1 cellular context compared by ENCODE assay signal in the genomic region with DNA sequence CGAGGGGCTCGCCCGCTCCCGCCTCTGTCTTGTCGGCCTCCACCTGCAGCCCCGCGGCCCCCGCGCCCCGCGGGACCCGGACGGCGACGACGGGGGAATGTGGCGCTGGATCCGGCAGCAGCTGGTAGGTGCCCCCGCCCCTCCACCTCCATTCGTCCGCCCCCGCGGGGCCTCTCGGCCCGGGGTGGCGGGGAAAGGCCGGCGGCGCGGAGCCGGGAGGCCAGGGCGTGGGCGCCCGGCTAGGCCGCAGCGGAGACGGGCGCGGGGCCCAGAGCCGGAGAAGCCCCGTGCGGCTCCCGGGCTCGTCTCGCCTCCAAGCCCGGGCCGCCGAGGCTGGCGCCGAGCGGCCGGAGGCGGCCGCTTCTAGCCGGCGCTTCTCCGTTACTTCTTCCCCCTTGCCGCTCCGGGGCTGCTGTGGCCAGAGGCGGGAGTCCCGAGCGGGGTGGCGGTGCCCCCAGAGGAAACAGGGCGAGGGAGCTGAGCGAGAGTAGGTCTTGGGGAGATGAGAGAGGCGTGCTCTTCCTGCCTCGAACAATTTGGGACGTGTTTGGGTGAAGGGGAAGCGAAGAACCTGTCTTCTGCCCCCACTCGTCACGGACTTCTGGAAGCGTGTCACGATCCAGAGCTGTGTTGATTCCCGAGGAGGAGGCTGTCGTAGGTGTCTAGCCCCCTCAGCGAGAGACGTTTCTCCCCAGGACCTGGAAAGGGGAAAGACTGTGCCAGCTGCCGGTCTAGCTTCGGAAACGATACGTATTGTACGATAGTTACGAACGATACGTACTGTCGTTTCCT.
TF ChIP-seq lines count a peak whose summit lies in the region.

No MANE protein-coding gene starts in this region.

TF ChIP-seq in K562, 482 proteins besides CTCF, POLR2A, EP300 and RAD21 (continued from another document and continues in another):
- TF ChIP-seq, protein P1, sequence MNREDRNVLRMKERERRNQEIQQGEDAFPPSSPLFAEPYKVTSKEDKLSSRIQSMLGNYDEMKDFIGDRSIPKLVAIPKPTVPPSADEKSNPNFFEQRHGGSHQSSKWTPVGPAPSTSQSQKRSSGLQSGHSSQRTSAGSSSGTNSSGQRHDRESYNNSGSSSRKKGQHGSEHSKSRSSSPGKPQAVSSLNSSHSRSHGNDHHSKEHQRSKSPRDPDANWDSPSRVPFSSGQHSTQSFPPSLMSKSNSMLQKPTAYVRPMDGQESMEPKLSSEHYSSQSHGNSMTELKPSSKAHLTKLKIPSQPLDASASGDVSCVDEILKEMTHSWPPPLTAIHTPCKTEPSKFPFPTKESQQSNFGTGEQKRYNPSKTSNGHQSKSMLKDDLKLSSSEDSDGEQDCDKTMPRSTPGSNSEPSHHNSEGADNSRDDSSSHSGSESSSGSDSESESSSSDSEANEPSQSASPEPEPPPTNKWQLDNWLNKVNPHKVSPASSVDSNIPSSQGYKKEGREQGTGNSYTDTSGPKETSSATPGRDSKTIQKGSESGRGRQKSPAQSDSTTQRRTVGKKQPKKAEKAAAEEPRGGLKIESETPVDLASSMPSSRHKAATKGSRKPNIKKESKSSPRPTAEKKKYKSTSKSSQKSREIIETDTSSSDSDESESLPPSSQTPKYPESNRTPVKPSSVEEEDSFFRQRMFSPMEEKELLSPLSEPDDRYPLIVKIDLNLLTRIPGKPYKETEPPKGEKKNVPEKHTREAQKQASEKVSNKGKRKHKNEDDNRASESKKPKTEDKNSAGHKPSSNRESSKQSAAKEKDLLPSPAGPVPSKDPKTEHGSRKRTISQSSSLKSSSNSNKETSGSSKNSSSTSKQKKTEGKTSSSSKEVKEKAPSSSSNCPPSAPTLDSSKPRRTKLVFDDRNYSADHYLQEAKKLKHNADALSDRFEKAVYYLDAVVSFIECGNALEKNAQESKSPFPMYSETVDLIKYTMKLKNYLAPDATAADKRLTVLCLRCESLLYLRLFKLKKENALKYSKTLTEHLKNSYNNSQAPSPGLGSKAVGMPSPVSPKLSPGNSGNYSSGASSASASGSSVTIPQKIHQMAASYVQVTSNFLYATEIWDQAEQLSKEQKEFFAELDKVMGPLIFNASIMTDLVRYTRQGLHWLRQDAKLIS (CRISPR knock-in tag; IDR thresholded peaks at IDR 0.05): no peak
- TF ChIP-seq ZNF586 (CRISPR knock-in tag; conservative IDR thresholded peaks at IDR 0.05) (no peak), TAF9B (IDR thresholded peaks at IDR 0.05; ENCODE audit: partially characterized antibody) (no peak), RBBP5 (IDR thresholded peaks at IDR 0.05; ENCODE audit: borderline replicate concordance, insufficient read depth, low read length, poor library complexity, severe bottlenecking) (peak; percentile 88), RB1 (IDR thresholded peaks at IDR 0.05; ENCODE audit: low read depth) (no peak; the same call in none of the 2 replicates), HNRNPH1 (optimal IDR thresholded peaks at IDR 0.05; ENCODE audit: low read depth, low read length) (no peak), SRSF1 (IDR thresholded peaks at IDR 0.05; ENCODE audit: low read depth, low read length) (no peak), POLR2G (IDR thresholded peaks at IDR 0.05; ENCODE audit: low read depth, low read length) (peak; percentile 76), KLF10 (CRISPR knock-in tag; IDR thresholded peaks at IDR 0.05) (no peak), NR4A1 (CRISPR knock-in tag; IDR thresholded peaks at IDR 0.05) (0 out of 2 replicates have a peak, but pooled peaks have one; percentile 10), NR4A1 (tag; IDR thresholded peaks at IDR 0.05) (0 out of 2 replicates have a peak, but pooled peaks have one; percentile 33), ZNF146 (CRISPR knock-in tag; IDR thresholded peaks at IDR 0.05; ENCODE audit: unreplicated experiment) (no peak), ZNF239 (CRISPR knock-in tag; IDR thresholded peaks at IDR 0.05) (no peak), U2AF1 (optimal IDR thresholded peaks at IDR 0.05; ENCODE audit: low read depth, low read length) (peak; percentile 57), POLR2AphosphoS5 (IDR thresholded peaks at IDR 0.05; ENCODE audit: control insufficient read depth, insufficient read depth, low read depth, low read length) (0 out of 2 replicates have a peak, but pooled peaks have one; percentile 1), SREBF2 (CRISPR knock-in tag; IDR thresholded peaks at IDR 0.05) (no peak), RBFOX2 (IDR thresholded peaks at IDR 0.05; ENCODE audit: low read depth, low read length) (peak; percentile 83), ZNF444 (CRISPR knock-in tag; IDR thresholded peaks at IDR 0.05) (no peak)
- TF ChIP-seq, protein P2, sequence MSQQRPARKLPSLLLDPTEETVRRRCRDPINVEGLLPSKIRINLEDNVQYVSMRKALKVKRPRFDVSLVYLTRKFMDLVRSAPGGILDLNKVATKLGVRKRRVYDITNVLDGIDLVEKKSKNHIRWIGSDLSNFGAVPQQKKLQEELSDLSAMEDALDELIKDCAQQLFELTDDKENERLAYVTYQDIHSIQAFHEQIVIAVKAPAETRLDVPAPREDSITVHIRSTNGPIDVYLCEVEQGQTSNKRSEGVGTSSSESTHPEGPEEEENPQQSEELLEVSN (IDR thresholded peaks at IDR 0.05; ENCODE audit: borderline replicate concordance in 1 of 2, extremely low read depth in 1 of 2, insufficient read depth in 1 of 2, insufficient read length in 1 of 2, low read depth in 1 of 2, low read length in 1 of 2, poor library complexity in 1 of 2, severe bottlenecking in 1 of 2): peak in 1 of 2 experiments; percentile 57
- TF ChIP-seq, protein P3, sequence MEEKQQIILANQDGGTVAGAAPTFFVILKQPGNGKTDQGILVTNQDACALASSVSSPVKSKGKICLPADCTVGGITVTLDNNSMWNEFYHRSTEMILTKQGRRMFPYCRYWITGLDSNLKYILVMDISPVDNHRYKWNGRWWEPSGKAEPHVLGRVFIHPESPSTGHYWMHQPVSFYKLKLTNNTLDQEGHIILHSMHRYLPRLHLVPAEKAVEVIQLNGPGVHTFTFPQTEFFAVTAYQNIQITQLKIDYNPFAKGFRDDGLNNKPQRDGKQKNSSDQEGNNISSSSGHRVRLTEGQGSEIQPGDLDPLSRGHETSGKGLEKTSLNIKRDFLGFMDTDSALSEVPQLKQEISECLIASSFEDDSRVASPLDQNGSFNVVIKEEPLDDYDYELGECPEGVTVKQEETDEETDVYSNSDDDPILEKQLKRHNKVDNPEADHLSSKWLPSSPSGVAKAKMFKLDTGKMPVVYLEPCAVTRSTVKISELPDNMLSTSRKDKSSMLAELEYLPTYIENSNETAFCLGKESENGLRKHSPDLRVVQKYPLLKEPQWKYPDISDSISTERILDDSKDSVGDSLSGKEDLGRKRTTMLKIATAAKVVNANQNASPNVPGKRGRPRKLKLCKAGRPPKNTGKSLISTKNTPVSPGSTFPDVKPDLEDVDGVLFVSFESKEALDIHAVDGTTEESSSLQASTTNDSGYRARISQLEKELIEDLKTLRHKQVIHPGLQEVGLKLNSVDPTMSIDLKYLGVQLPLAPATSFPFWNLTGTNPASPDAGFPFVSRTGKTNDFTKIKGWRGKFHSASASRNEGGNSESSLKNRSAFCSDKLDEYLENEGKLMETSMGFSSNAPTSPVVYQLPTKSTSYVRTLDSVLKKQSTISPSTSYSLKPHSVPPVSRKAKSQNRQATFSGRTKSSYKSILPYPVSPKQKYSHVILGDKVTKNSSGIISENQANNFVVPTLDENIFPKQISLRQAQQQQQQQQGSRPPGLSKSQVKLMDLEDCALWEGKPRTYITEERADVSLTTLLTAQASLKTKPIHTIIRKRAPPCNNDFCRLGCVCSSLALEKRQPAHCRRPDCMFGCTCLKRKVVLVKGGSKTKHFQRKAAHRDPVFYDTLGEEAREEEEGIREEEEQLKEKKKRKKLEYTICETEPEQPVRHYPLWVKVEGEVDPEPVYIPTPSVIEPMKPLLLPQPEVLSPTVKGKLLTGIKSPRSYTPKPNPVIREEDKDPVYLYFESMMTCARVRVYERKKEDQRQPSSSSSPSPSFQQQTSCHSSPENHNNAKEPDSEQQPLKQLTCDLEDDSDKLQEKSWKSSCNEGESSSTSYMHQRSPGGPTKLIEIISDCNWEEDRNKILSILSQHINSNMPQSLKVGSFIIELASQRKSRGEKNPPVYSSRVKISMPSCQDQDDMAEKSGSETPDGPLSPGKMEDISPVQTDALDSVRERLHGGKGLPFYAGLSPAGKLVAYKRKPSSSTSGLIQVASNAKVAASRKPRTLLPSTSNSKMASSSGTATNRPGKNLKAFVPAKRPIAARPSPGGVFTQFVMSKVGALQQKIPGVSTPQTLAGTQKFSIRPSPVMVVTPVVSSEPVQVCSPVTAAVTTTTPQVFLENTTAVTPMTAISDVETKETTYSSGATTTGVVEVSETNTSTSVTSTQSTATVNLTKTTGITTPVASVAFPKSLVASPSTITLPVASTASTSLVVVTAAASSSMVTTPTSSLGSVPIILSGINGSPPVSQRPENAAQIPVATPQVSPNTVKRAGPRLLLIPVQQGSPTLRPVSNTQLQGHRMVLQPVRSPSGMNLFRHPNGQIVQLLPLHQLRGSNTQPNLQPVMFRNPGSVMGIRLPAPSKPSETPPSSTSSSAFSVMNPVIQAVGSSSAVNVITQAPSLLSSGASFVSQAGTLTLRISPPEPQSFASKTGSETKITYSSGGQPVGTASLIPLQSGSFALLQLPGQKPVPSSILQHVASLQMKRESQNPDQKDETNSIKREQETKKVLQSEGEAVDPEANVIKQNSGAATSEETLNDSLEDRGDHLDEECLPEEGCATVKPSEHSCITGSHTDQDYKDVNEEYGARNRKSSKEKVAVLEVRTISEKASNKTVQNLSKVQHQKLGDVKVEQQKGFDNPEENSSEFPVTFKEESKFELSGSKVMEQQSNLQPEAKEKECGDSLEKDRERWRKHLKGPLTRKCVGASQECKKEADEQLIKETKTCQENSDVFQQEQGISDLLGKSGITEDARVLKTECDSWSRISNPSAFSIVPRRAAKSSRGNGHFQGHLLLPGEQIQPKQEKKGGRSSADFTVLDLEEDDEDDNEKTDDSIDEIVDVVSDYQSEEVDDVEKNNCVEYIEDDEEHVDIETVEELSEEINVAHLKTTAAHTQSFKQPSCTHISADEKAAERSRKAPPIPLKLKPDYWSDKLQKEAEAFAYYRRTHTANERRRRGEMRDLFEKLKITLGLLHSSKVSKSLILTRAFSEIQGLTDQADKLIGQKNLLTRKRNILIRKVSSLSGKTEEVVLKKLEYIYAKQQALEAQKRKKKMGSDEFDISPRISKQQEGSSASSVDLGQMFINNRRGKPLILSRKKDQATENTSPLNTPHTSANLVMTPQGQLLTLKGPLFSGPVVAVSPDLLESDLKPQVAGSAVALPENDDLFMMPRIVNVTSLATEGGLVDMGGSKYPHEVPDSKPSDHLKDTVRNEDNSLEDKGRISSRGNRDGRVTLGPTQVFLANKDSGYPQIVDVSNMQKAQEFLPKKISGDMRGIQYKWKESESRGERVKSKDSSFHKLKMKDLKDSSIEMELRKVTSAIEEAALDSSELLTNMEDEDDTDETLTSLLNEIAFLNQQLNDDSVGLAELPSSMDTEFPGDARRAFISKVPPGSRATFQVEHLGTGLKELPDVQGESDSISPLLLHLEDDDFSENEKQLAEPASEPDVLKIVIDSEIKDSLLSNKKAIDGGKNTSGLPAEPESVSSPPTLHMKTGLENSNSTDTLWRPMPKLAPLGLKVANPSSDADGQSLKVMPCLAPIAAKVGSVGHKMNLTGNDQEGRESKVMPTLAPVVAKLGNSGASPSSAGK (IDR thresholded peaks at IDR 0.05): no peak
- TF ChIP-seq, protein P4, sequence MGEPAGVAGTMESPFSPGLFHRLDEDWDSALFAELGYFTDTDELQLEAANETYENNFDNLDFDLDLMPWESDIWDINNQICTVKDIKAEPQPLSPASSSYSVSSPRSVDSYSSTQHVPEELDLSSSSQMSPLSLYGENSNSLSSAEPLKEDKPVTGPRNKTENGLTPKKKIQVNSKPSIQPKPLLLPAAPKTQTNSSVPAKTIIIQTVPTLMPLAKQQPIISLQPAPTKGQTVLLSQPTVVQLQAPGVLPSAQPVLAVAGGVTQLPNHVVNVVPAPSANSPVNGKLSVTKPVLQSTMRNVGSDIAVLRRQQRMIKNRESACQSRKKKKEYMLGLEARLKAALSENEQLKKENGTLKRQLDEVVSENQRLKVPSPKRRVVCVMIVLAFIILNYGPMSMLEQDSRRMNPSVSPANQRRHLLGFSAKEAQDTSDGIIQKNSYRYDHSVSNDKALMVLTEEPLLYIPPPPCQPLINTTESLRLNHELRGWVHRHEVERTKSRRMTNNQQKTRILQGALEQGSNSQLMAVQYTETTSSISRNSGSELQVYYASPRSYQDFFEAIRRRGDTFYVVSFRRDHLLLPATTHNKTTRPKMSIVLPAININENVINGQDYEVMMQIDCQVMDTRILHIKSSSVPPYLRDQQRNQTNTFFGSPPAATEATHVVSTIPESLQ (CRISPR knock-in tag; IDR thresholded peaks at IDR 0.05): no peak
- TF ChIP-seq, protein P5, sequence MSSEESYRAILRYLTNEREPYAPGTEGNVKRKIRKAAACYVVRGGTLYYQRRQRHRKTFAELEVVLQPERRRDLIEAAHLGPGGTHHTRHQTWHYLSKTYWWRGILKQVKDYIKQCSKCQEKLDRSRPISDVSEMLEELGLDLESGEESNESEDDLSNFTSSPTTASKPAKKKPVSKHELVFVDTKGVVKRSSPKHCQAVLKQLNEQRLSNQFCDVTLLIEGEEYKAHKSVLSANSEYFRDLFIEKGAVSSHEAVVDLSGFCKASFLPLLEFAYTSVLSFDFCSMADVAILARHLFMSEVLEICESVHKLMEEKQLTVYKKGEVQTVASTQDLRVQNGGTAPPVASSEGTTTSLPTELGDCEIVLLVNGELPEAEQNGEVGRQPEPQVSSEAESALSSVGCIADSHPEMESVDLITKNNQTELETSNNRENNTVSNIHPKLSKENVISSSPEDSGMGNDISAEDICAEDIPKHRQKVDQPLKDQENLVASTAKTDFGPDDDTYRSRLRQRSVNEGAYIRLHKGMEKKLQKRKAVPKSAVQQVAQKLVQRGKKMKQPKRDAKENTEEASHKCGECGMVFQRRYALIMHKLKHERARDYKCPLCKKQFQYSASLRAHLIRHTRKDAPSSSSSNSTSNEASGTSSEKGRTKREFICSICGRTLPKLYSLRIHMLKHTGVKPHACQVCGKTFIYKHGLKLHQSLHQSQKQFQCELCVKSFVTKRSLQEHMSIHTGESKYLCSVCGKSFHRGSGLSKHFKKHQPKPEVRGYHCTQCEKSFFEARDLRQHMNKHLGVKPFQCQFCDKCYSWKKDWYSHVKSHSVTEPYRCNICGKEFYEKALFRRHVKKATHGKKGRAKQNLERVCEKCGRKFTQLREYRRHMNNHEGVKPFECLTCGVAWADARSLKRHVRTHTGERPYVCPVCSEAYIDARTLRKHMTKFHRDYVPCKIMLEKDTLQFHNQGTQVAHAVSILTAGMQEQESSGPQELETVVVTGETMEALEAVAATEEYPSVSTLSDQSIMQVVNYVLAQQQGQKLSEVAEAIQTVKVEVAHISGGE (CRISPR knock-in tag; IDR thresholded peaks at IDR 0.05): no peak; a peak in 1 of 6 replicates
